2 cellular contexts compared by ENCODE assay signal in genomic region chr4:48449151-48449550, GRCh38.
TF ChIP-seq lines count a peak whose summit lies in the region.

No MANE protein-coding gene starts in this region.

TF ChIP-seq in H1, 55 proteins besides CTCF, POLR2A, EP300 and RAD21:
- no peak for TF ChIP-seq SP2 (IDR thresholded peaks at IDR 0.05; ENCODE audit: low read length)
- TF ChIP-seq SP4 (IDR thresholded peaks at IDR 0.05; ENCODE audit: low read length): no peak
- TF ChIP-seq CHD2 (IDR thresholded peaks at IDR 0.05; ENCODE audit: low read length): no peak
- TF ChIP-seq RXRA (IDR thresholded peaks at IDR 0.05; ENCODE audit: insufficient read depth, low read depth, low read length): no peak
- no peak for TF ChIP-seq BCL11A (IDR thresholded peaks at IDR 0.05; ENCODE audit: low read depth in 2 of 2, low read length in 2 of 2)
- TF ChIP-seq CBX5 (IDR thresholded peaks at IDR 0.05; ENCODE audit: low read depth, low read length): no peak
- no peak for TF ChIP-seq TBP (IDR thresholded peaks at IDR 0.05; ENCODE audit: low read depth, low read length)
- no peak for TF ChIP-seq SUZ12 (IDR thresholded peaks at IDR 0.05; ENCODE audit: low read length)
- no peak for TF ChIP-seq EZH2 (IDR thresholded peaks at IDR 0.05; ENCODE audit: low read depth, low read length, severe bottlenecking)
- TF ChIP-seq SIX5 (IDR thresholded peaks at IDR 0.05; ENCODE audit: low read depth, low read length): no peak
- no peak for TF ChIP-seq SAP30 (IDR thresholded peaks at IDR 0.05; ENCODE audit: insufficient read depth, insufficient replicate concordance, low read length)
- TF ChIP-seq KDM4A (IDR thresholded peaks at IDR 0.05; ENCODE audit: low read depth, low read length, severe bottlenecking): no peak
- no peak for TF ChIP-seq SIRT6 (IDR thresholded peaks at IDR 0.05; ENCODE audit: low read length)
- no peak for TF ChIP-seq TCF12 (IDR thresholded peaks at IDR 0.05; ENCODE audit: low read depth, low read length)
- no peak for TF ChIP-seq GTF2F1 (IDR thresholded peaks at IDR 0.05; ENCODE audit: borderline replicate concordance, low read depth, low read length)
- TF ChIP-seq ASH2L (IDR thresholded peaks at IDR 0.05; ENCODE audit: low read length): no peak

TF ChIP-seq in SK-N-SH treated with all-trans-retinoic acid at 6 μM for 48 hours, 23 proteins besides CTCF, POLR2A, EP300 and RAD21:
- TF ChIP-seq TOX (CRISPR knock-in tag; IDR thresholded peaks at IDR 0.05; ENCODE audit: borderline replicate concordance) (no peak), RARB (CRISPR knock-in tag; IDR thresholded peaks at IDR 0.05) (no peak), CREB5 (CRISPR knock-in tag; IDR thresholded peaks at IDR 0.05; ENCODE audit: low read depth) (no peak), ZNF70 (CRISPR knock-in tag; IDR thresholded peaks at IDR 0.05) (no peak), TCF4 (CRISPR knock-in tag; IDR thresholded peaks at IDR 0.05; ENCODE audit: borderline replicate concordance) (no peak), CSDC2 (CRISPR knock-in tag; IDR thresholded peaks at IDR 0.05) (no peak), ESRRG (CRISPR knock-in tag; IDR thresholded peaks at IDR 0.05) (no peak), ZFP3 (CRISPR knock-in tag; IDR thresholded peaks at IDR 0.05) (no peak), ZNF8 (CRISPR knock-in tag; IDR thresholded peaks at IDR 0.05) (no peak), CSRNP3 (CRISPR knock-in tag; IDR thresholded peaks at IDR 0.05) (no peak), ZNF565 (CRISPR knock-in tag; conservative IDR thresholded peaks at IDR 0.05; ENCODE audit: low read depth) (no peak), ARNTL (CRISPR knock-in tag; IDR thresholded peaks at IDR 0.05; ENCODE audit: borderline replicate concordance, low read depth) (no peak), PATZ1 (CRISPR knock-in tag; IDR thresholded peaks at IDR 0.05; ENCODE audit: borderline replicate concordance) (no peak), GLIS3 (CRISPR knock-in tag; IDR thresholded peaks at IDR 0.05) (no peak), OSR1 (CRISPR knock-in tag; IDR thresholded peaks at IDR 0.05) (no peak), ISL1 (CRISPR knock-in tag; IDR thresholded peaks at IDR 0.05) (no peak), BACH2 (CRISPR knock-in tag; IDR thresholded peaks at IDR 0.05; ENCODE audit: borderline replicate concordance) (no peak), PPARA (CRISPR knock-in tag; IDR thresholded peaks at IDR 0.05; ENCODE audit: borderline replicate concordance) (no peak)
- TF ChIP-seq, protein P1, sequence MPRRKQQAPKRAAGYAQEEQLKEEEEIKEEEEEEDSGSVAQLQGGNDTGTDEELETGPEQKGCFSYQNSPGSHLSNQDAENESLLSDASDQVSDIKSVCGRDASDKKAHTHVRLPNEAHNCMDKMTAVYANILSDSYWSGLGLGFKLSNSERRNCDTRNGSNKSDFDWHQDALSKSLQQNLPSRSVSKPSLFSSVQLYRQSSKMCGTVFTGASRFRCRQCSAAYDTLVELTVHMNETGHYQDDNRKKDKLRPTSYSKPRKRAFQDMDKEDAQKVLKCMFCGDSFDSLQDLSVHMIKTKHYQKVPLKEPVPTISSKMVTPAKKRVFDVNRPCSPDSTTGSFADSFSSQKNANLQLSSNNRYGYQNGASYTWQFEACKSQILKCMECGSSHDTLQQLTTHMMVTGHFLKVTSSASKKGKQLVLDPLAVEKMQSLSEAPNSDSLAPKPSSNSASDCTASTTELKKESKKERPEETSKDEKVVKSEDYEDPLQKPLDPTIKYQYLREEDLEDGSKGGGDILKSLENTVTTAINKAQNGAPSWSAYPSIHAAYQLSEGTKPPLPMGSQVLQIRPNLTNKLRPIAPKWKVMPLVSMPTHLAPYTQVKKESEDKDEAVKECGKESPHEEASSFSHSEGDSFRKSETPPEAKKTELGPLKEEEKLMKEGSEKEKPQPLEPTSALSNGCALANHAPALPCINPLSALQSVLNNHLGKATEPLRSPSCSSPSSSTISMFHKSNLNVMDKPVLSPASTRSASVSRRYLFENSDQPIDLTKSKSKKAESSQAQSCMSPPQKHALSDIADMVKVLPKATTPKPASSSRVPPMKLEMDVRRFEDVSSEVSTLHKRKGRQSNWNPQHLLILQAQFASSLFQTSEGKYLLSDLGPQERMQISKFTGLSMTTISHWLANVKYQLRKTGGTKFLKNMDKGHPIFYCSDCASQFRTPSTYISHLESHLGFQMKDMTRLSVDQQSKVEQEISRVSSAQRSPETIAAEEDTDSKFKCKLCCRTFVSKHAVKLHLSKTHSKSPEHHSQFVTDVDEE (CRISPR knock-in tag; IDR thresholded peaks at IDR 0.05): no peak
- TF ChIP-seq, protein P2, sequence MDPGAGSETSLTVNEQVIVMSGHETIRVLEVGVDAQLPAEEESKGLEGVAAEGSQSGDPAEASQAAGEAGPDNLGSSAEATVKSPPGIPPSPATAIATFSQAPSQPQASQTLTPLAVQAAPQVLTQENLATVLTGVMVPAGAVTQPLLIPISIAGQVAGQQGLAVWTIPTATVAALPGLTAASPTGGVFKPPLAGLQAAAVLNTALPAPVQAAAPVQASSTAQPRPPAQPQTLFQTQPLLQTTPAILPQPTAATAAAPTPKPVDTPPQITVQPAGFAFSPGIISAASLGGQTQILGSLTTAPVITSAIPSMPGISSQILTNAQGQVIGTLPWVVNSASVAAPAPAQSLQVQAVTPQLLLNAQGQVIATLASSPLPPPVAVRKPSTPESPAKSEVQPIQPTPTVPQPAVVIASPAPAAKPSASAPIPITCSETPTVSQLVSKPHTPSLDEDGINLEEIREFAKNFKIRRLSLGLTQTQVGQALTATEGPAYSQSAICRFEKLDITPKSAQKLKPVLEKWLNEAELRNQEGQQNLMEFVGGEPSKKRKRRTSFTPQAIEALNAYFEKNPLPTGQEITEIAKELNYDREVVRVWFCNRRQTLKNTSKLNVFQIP (CRISPR knock-in tag; IDR thresholded peaks at IDR 0.05; ENCODE audit: borderline replicate concordance, low read depth): no peak
